Comparison of ENCODE assay signal across 9 cellular contexts in the genomic region with DNA sequence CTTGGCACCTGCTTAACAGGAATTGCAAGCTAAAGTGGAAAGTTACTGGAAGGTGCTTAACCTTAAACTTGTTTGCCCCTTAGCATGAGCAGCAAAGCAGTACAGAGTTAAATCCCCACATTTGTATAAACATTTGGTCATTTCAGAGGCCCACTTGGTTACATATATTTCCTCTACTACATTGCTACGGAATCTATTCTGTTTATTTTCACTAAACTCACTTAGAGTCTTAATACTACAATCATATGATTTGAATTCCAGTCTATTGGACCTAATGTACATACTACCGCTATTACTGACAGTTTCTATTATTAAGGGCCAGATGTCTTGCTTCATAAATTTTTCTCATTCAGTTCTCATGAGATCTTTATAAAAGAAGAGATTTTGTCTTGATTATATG.
"Had no signal": no experiment of that assay in that cellular context is flagged by ENCODE, and none has a peak within 500 bp of the region (broad histone marks: within the 10 kb centered on the region; RNA-seq: fewer than 3 reads in every experiment).

No MANE protein-coding gene starts in this region.

- H3K36me3 ChIP-seq: HAP-1 had no signal

- H3K9me3 ChIP-seq: HAP-1 had no signal

- H3K4me1 ChIP-seq: HAP-1 had no signal

- H3K4me3 ChIP-seq: GM23248, HAP-1, K562 had no signal

- ATAC-seq: HCT116, HepG2, K562 had no signal

- DNase-seq: GM23248, GOT3, H7, HFFc6 had no signal

- H3K9ac ChIP-seq: GM23248 had no signal

- H2AFZ ChIP-seq: GM23248 had no signal

- H3K27ac ChIP-seq: GM23248, HL-60 had no signal
